Comparison of ENCODE assay signal across 27 cellular contexts in genomic region chr20:3105256-3106137, GRCh38. TPM values are rescaled to one million over a fixed set of nuclear protein-coding genes. Genes with fewer than 3 reads are reported as not detected.
"Had no signal": no experiment of that assay in that cellular context is flagged by ENCODE, and none has a peak within 500 bp of the region (broad histone marks: within the 10 kb centered on the region; RNA-seq: fewer than 3 reads in every experiment).

No MANE protein-coding gene starts in this region.

- H3K4me3 ChIP-seq: heart left ventricle, sigmoid colon, skin epidermis, testis, tibial nerve, upper lobe of right lung, vagina had no signal

- H3K9me3 ChIP-seq: heart left ventricle, neutrophil, sigmoid colon, testis, tibial nerve, upper lobe of right lung, vagina had no signal

- ATAC-seq: esophagus mucosa; heart left ventricle; left lobe of liver; naive thymus-derived CD4-positive, alpha-beta T cell; stimulated activated naive B cell treated with anti-CD40 and anti-IgM and Interleukin-4, amounts not matched to agents 10 μg/mL and 1 μg/mL and 100 μg/mL, for 72 hours; stimulated activated naive CD8-positive, alpha-beta T cell treated with anti-CD3 and anti-CD28 coated beads, Interleukin-15, amount 100 ng/mL, for 72 hours; upper lobe of right lung had no signal

- H3K27me3 Mint-ChIP-seq: naive thymus-derived CD4-positive, alpha-beta T cell had no signal

- H3K27ac Mint-ChIP-seq: nephron progenitor cell; stimulated activated naive B cell treated with anti-CD40 and anti-IgM and Interleukin-4, amounts not matched to agents 10 μg/mL and 1 μg/mL and 100 μg/mL, for 72 hours had no signal

- DNase-seq: effector CD8-positive, alpha-beta T cell; hippocampal formation; mammary epithelial cell; naive thymus-derived CD4-positive, alpha-beta T cell; nephron progenitor cell; sigmoid colon; stimulated activated CD4-positive, alpha-beta T cell treated with anti-CD3 and anti-CD28 coated beads, Interleukin-2, amount 100 ng/mL, for 24 hours; stimulated activated CD4-positive, alpha-beta T cell treated with anti-CD3 and anti-CD28 coated beads, Interleukin-4, amount 100 ng/mL, for 4 hours; stimulated activated naive B cell treated with anti-CD40 and anti-IgM and Interleukin-4, amounts not matched to agents 10 μg/mL and 1 μg/mL and 100 μg/mL, for 72 hours; stimulated activated naive CD8-positive, alpha-beta T cell treated with anti-CD3 and anti-CD28 coated beads, Interleukin-15, amount 100 ng/mL, for 72 hours; testis; upper lobe of right lung had no signal

- H3K9me3 Mint-ChIP-seq: naive thymus-derived CD4-positive, alpha-beta T cell; nephron progenitor cell; stimulated activated naive B cell treated with anti-CD40 and anti-IgM and Interleukin-4, amounts not matched to agents 10 μg/mL and 1 μg/mL and 100 μg/mL, for 72 hours; stimulated activated naive CD8-positive, alpha-beta T cell treated with anti-CD3 and anti-CD28 coated beads, Interleukin-15, amount 100 ng/mL, for 72 hours had no signal

- H3K27ac ChIP-seq: heart left ventricle, sigmoid colon, skin epidermis, testis, tibial nerve, upper lobe of right lung, vagina had no signal

- H3K36me3 Mint-ChIP-seq: naive thymus-derived CD4-positive, alpha-beta T cell had no signal

- H3K4me3 Mint-ChIP-seq: naive thymus-derived CD4-positive, alpha-beta T cell; nephron progenitor cell; stimulated activated naive B cell treated with anti-CD40 and anti-IgM and Interleukin-4, amounts not matched to agents 10 μg/mL and 1 μg/mL and 100 μg/mL, for 72 hours; stimulated activated naive CD8-positive, alpha-beta T cell treated with anti-CD3 and anti-CD28 coated beads, Interleukin-15, amount 100 ng/mL, for 72 hours had no signal

- H3K27me3 ChIP-seq: heart left ventricle, neutrophil, testis, tibial nerve, upper lobe of right lung, vagina had no signal

- H3K4me1 ChIP-seq: heart left ventricle, sigmoid colon, testis, tibial nerve, upper lobe of right lung, vagina had no signal

RNA-seq across cellular contexts. Expression of gene AVP, which starts 21.0 kb away (rescaled TPM):
- total RNA-seq: dermis microvascular lymphatic vessel endothelial cell, esophagus mucosa, fibroblast of lung, frontal cortex, glomerular endothelial cell, heart left ventricle, left lobe of liver, lower leg skin, mammary epithelial cell, mononuclear cell, osteocyte, pulmonary artery endothelial cell, sigmoid colon, tibial nerve, upper lobe of right lung, vagina had no signal
- polyA plus RNA-seq: fibroblast of lung; heart left ventricle; mammary epithelial cell; naive thymus-derived CD4-positive, alpha-beta T cell; sigmoid colon had no signal

RNA-seq across cellular contexts. Expression of gene OXT, which starts 34.1 kb away (rescaled TPM):
- total RNA-seq: dermis microvascular lymphatic vessel endothelial cell, esophagus mucosa, fibroblast of lung, frontal cortex, glomerular endothelial cell, lower leg skin, mammary epithelial cell, mononuclear cell, osteocyte, pulmonary artery endothelial cell, sigmoid colon, upper lobe of right lung, vagina had no signal
- polyA plus RNA-seq: fibroblast of lung, heart left ventricle, mammary epithelial cell had no signal
